ENCODE assay signal across 9 cellular contexts in the genomic region with DNA sequence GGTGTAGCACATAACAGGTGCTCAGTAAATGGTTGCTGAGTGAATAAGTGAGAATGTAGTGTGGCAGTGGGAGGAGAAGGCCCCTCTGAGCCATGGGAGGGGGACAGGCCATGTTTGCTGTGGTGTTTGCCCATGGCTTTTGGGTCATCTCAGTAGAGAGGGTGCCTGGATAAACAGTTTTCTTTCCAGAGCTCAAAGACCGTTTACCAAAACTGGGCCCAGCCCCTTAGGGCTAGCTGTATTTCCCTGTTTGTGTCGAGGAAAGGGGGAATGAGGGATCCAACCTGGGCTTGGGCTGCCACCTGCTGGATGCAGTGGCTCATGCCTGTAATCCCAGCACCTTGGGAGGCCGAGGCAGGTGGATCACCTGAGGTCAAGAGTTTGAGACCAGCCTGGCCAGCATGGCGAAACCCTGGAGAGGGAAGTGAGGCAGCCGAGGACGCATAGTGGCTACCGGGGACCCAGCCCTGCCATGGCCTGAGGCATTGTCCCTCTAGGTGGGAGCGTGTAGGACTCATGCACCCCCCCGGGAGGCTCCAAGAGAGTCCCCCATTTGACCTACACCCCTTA. TPM values are rescaled to one million over a fixed set of nuclear protein-coding genes. Genes with fewer than 3 reads are reported as not detected.
A peak's percentile ranks its signal among the peaks of the same experiment; 100 is the strongest.
DNase-seq lines count a peak whose midpoint lies in the region; ATAC-seq and TF ChIP-seq lines count a peak whose summit lies in the region.
"Had no signal": no experiment of that assay in that cellular context is flagged by ENCODE, and none has a peak within 500 bp of the region (broad histone marks: within the 10 kb centered on the region; RNA-seq: fewer than 3 reads in every experiment).

No MANE protein-coding gene starts in this region.

- POLR2A ChIA-PET in WTC11 (lab: Charles Lee): interaction anchor here (1.5 kb wide), 1 partner anchor 21 kb away, joined by 3 read pairs; no protein-coding TSS in a partner anchor

- peak; percentile 82 for TF ChIP-seq CTCF in C4-2B (conservative IDR thresholded peaks at IDR 0.05)
- peak; percentile 52 for TF ChIP-seq CTCF in HFF-Myc (IDR thresholded peaks at IDR 0.05; ENCODE audit: low read depth, low read length, missing control alignments)
- TF ChIP-seq CTCF in WTC11 (IDR thresholded peaks at IDR 0.05): peak; percentile 59

- peaks cover 10% of the 10 kb centered on the region for H3K27me3 Mint-ChIP-seq in WTC11 (ENCODE audit: low read depth)

- no peaks in the 10 kb centered on the region for H3K36me3 Mint-ChIP-seq in WTC11

- ATAC-seq in WTC11 (peak; percentile 69), left lobe of liver (peak; percentile 78), HG02678 (IDR thresholded peaks at IDR 0.05; ENCODE audit: unreplicated experiment) (no peak), GM18502 (IDR thresholded peaks at IDR 0.05; ENCODE audit: poor library complexity, unreplicated experiment) (no peak), GM19328 (IDR thresholded peaks at IDR 0.05; ENCODE audit: unreplicated experiment) (no peak)

- no peak overlapping the region for H3K27ac ChIP-seq in C4-2B
- H3K27ac ChIP-seq: esophagus muscularis mucosa had no signal

- H3K4me1 Mint-ChIP-seq in WTC11: peaks cover 5% of the 10 kb centered on the region

- no peak overlapping the region for H3K4me3 ChIP-seq in HFF-Myc (replicated peaks; ENCODE audit: low read depth, low read length)
- H3K4me3 ChIP-seq: esophagus muscularis mucosa had no signal

- CTCF ChIA-PET in WTC11 (lab: Charles Lee): interaction anchor here (0.6 to 2.5 kb wide), 40 partner anchors 9 to 583 kb away, joined by 3 to 34 read pairs (median 4); partner anchors contain the start of genes FGF19, LTO1 and MYEOV

- H3K4me3 Mint-ChIP-seq in WTC11: no peak overlapping the region

- DNase-seq in HFF-Myc (ENCODE audit: extremely low read depth, low read depth): no peak
- DNase-seq in WTC11 (ENCODE audit: low spot score): peak; percentile 75
- no peak for DNase-seq in left lobe of liver (ENCODE audit: low spot score)
- DNase-seq in NK-92 treated with Interleukin-12 subunit alpha and Interleukin-12 subunit beta, amount 100 ng/mL, for 24 hours (lab: John Stamatoyannopoulos, UW): no peak

- H3K9me3 Mint-ChIP-seq in WTC11: peaks cover 7% of the 10 kb centered on the region

- no peak overlapping the region for H3K27ac Mint-ChIP-seq in WTC11

TF ChIP-seq in WTC11, 78 proteins besides CTCF, POLR2A, EP300 and RAD21 (continues in another document):
- TF ChIP-seq PREB (CRISPR knock-in tag; IDR thresholded peaks at IDR 0.05; ENCODE audit: borderline replicate concordance) (no peak), RELA (CRISPR knock-in tag; IDR thresholded peaks at IDR 0.05; ENCODE audit: borderline replicate concordance) (no peak), NFE2L1 (CRISPR knock-in tag; IDR thresholded peaks at IDR 0.05) (no peak), JUN (CRISPR knock-in tag; IDR thresholded peaks at IDR 0.05) (no peak), ATF6 (CRISPR knock-in tag; IDR thresholded peaks at IDR 0.05) (no peak), JAZF1 (CRISPR knock-in tag; IDR thresholded peaks at IDR 0.05) (no peak), TCF7 (CRISPR knock-in tag; IDR thresholded peaks at IDR 0.05; ENCODE audit: low read depth) (no peak), ETV6 (CRISPR knock-in tag; IDR thresholded peaks at IDR 0.05) (no peak), SMAD4 (CRISPR knock-in tag; IDR thresholded peaks at IDR 0.05) (no peak), MXD4 (CRISPR knock-in tag; IDR thresholded peaks at IDR 0.05; ENCODE audit: borderline replicate concordance) (no peak), CREB1 (CRISPR knock-in tag; IDR thresholded peaks at IDR 0.05) (no peak), SP1 (CRISPR knock-in tag; conservative IDR thresholded peaks at IDR 0.05) (no peak), SOX15 (CRISPR knock-in tag; IDR thresholded peaks at IDR 0.05) (no peak)
- TF ChIP-seq, protein P1, sequence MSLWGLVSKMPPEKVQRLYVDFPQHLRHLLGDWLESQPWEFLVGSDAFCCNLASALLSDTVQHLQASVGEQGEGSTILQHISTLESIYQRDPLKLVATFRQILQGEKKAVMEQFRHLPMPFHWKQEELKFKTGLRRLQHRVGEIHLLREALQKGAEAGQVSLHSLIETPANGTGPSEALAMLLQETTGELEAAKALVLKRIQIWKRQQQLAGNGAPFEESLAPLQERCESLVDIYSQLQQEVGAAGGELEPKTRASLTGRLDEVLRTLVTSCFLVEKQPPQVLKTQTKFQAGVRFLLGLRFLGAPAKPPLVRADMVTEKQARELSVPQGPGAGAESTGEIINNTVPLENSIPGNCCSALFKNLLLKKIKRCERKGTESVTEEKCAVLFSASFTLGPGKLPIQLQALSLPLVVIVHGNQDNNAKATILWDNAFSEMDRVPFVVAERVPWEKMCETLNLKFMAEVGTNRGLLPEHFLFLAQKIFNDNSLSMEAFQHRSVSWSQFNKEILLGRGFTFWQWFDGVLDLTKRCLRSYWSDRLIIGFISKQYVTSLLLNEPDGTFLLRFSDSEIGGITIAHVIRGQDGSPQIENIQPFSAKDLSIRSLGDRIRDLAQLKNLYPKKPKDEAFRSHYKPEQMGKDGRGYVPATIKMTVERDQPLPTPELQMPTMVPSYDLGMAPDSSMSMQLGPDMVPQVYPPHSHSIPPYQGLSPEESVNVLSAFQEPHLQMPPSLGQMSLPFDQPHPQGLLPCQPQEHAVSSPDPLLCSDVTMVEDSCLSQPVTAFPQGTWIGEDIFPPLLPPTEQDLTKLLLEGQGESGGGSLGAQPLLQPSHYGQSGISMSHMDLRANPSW (CRISPR knock-in tag; conservative IDR thresholded peaks at IDR 0.05; ENCODE audit: low read depth): no peak
- TF ChIP-seq, protein P2, sequence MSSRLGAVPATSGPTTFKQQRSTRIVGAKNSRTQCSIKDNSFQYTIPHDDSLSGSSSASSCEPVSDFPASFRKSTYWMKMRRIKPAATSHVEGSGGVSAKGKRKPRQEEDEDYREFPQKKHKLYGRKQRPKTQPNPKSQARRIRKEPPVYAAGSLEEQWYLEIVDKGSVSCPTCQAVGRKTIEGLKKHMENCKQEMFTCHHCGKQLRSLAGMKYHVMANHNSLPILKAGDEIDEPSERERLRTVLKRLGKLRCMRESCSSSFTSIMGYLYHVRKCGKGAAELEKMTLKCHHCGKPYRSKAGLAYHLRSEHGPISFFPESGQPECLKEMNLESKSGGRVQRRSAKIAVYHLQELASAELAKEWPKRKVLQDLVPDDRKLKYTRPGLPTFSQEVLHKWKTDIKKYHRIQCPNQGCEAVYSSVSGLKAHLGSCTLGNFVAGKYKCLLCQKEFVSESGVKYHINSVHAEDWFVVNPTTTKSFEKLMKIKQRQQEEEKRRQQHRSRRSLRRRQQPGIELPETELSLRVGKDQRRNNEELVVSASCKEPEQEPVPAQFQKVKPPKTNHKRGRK (CRISPR knock-in tag; IDR thresholded peaks at IDR 0.05; ENCODE audit: borderline replicate concordance): no peak
- TF ChIP-seq, protein P3, sequence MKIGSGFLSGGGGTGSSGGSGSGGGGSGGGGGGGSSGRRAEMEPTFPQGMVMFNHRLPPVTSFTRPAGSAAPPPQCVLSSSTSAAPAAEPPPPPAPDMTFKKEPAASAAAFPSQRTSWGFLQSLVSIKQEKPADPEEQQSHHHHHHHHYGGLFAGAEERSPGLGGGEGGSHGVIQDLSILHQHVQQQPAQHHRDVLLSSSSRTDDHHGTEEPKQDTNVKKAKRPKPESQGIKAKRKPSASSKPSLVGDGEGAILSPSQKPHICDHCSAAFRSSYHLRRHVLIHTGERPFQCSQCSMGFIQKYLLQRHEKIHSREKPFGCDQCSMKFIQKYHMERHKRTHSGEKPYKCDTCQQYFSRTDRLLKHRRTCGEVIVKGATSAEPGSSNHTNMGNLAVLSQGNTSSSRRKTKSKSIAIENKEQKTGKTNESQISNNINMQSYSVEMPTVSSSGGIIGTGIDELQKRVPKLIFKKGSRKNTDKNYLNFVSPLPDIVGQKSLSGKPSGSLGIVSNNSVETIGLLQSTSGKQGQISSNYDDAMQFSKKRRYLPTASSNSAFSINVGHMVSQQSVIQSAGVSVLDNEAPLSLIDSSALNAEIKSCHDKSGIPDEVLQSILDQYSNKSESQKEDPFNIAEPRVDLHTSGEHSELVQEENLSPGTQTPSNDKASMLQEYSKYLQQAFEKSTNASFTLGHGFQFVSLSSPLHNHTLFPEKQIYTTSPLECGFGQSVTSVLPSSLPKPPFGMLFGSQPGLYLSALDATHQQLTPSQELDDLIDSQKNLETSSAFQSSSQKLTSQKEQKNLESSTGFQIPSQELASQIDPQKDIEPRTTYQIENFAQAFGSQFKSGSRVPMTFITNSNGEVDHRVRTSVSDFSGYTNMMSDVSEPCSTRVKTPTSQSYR (CRISPR knock-in tag; IDR thresholded peaks at IDR 0.05): no peak
- TF ChIP-seq, protein P4, sequence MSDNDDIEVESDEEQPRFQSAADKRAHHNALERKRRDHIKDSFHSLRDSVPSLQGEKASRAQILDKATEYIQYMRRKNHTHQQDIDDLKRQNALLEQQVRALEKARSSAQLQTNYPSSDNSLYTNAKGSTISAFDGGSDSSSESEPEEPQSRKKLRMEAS (CRISPR knock-in tag; IDR thresholded peaks at IDR 0.05): no peak

RNA-seq across cellular contexts. Expression of gene LTO1, which starts 8.7 kb away (rescaled TPM):
- total RNA-seq in WTC11 (2021): 20.5 to 27.5 TPM (median 20.6 TPM) in 3 replicates
- total RNA-seq in left lobe of liver: 7.6 TPM

RNA-seq across cellular contexts. Expression of gene FGF19, which starts 20.0 kb away (rescaled TPM):
- total RNA-seq in WTC11 (2021) (17.6 to 19.3 TPM (median 18.6 TPM) in 3 replicates), left lobe of liver (0.15 TPM)
- total RNA-seq: esophagus muscularis mucosa had no signal

RNA-seq across cellular contexts. Expression of gene CCND1, which starts 42.9 kb away (rescaled TPM):
- 212 to 224 TPM (median 224 TPM) in 3 replicates for total RNA-seq in WTC11 (2021)
- 82.6 TPM for total RNA-seq in left lobe of liver

Comparison
In these comparisons a context has a peak if more than half of its experiments do, and no peak if none do; other contexts are left out.
1. ATAC-seq: peak in WTC11 (single experiment) and left lobe of liver (single experiment); none in HG02678 (single experiment), GM18502 (single experiment) and GM19328 (single experiment).
2. RNA of gene FGF19, which starts 20.0 kb away (total RNA-seq): 17.6 to 19.3 TPM in WTC11; 0.15 TPM in left lobe of liver (single experiment); every median in the first group is over 10 times any median in the second.
3. Peak in every context shown above with its lines, with median percentiles within 50 percentile points of each other: CTCF ChIP-seq.